8 cellular contexts compared by ENCODE assay signal in genomic region chr7:112205348-112206237, GRCh38. TPM values are rescaled to one million over a fixed set of nuclear protein-coding genes. Genes with fewer than 3 reads are reported as not detected.
A peak's percentile ranks its signal among the peaks of the same experiment; 100 is the strongest.
DNase-seq lines count a peak whose midpoint lies in the region; ATAC-seq and TF ChIP-seq lines count a peak whose summit lies in the region.

No MANE protein-coding gene starts in this region.

- H3K4me3 ChIP-seq in GM12864 (ENCODE audit: low read depth, low read length) (peak overlapping the region; percentile 98), mucosa of rectum (ENCODE audit: low read length in 2 of 2) (peak overlapping the region; percentile 85 to 96), thoracic aorta (peak overlapping the region; percentile 87)

- peak overlapping the region; percentile 63 for H3K27ac ChIP-seq in 22Rv1
- H3K27ac ChIP-seq in mucosa of rectum (ENCODE audit: low read depth in 2 of 2, low read length in 2 of 2): peak overlapping the region; percentile 55 to 68
- peak overlapping the region; percentile 70 to 80 for H3K27ac ChIP-seq in thoracic aorta

- H3K27me3 ChIP-seq in mucosa of rectum (ENCODE audit: control insufficient read depth in 2 of 2, insufficient read depth in 2 of 2, low read length in 2 of 2): peaks cover 0 to 5% of the 10 kb centered on the region in 2 donors
- no peaks in the 10 kb centered on the region for H3K27me3 ChIP-seq in thoracic aorta (replicated peaks; ENCODE audit: insufficient read depth)

- DNase-seq in GM12864 (ENCODE audit: low read depth) (no peak), NCI-H345 treated with DMSO at 0.1 percent for 48 hours (lab: John Stamatoyannopoulos, UW; ENCODE audit: unreplicated experiment) (peak; percentile 47), activated T-cell treated with anti-CD3 and anti-CD28 coated beads for 24 hours (ENCODE audit: low read depth) (peak; percentile 11), thoracic aorta (ENCODE audit: low spot score) (no peak)

- peak overlapping the region; percentile 66 to 77 for H3K9ac ChIP-seq in mucosa of rectum (ENCODE audit: low read depth in 1 of 2, low read length in 2 of 2)

- peak; percentile 3 for ATAC-seq in HG02870 (IDR thresholded peaks at IDR 0.05; ENCODE audit: unreplicated experiment)
- peak; percentile 36 for ATAC-seq in esophagus mucosa
- peak; percentile 27 for ATAC-seq in thoracic aorta (ENCODE audit: insufficient number of reproducible peaks, low FRiP score, low read depth)

- H3K36me3 ChIP-seq in mucosa of rectum (ENCODE audit: control insufficient read depth in 2 of 2, insufficient read depth in 2 of 2, low read length in 2 of 2) (no peaks in the 10 kb centered on the region), thoracic aorta (no peaks in the 10 kb centered on the region)

- peaks cover 0 to 16% of the 10 kb centered on the region in 2 donors for H3K4me1 ChIP-seq in mucosa of rectum (ENCODE audit: control insufficient read depth in 2 of 2, insufficient read depth in 2 of 2, low read length in 2 of 2)
- H3K4me1 ChIP-seq in thoracic aorta (ENCODE audit: control insufficient read depth in 1 of 2, low read depth in 2 of 2): peaks cover 0 to 28% of the 10 kb centered on the region in 2 donors

- H3K9me3 ChIP-seq in mucosa of rectum (ENCODE audit: control insufficient read depth in 2 of 2, low read length in 2 of 2) (no peaks in the 10 kb centered on the region), thoracic aorta (no peaks in the 10 kb centered on the region)

- TF ChIP-seq CTCF in 22Rv1 (IDR thresholded peaks at IDR 0.05): no peak
- TF ChIP-seq CTCF in GM12864 (IDR thresholded peaks at IDR 0.05; ENCODE audit: low read depth, low read length, missing control alignments): no peak
- no peak for TF ChIP-seq CTCF in thoracic aorta (IDR thresholded peaks at IDR 0.05)

RNA-seq across cellular contexts. Expression of gene DOCK4, which starts 0.6 kb away (rescaled TPM):
- total RNA-seq in esophagus mucosa (6.5 TPM), thoracic aorta (10 to 100 TPM; 22.3 to 71.5 TPM)

RNA-seq across cellular contexts. Expression of gene ZNF277, which starts 0.9 kb away (rescaled TPM):
- total RNA-seq in esophagus mucosa: 17.0 TPM
- total RNA-seq in thoracic aorta: 10 to 100 TPM; 27.9 to 41.5 TPM

Comparison
In these comparisons a context has a peak if more than half of its experiments do, and no peak if none do; other contexts are left out.
1. DNase-seq: peak in NCI-H345 treated with DMSO at 0.1 percent for 48 hours (single experiment) and activated T-cell treated with anti-CD3 and anti-CD28 coated beads for 24 hours (single experiment); none in GM12864 (single experiment) and thoracic aorta (single experiment).
2. Peak in every context shown above with its lines, with median percentiles within 50 percentile points of each other: H3K27ac ChIP-seq, H3K4me3 ChIP-seq and ATAC-seq.